1 cellular context compared by ENCODE assay signal in genomic region chr17:5705081-5705875, GRCh38.
TF ChIP-seq lines count a peak whose summit lies in the region.

No MANE protein-coding gene starts in this region.

TF ChIP-seq in GM12878, 131 proteins besides CTCF, POLR2A, EP300 and RAD21 (continued from another document):
- TF ChIP-seq, protein P1, sequence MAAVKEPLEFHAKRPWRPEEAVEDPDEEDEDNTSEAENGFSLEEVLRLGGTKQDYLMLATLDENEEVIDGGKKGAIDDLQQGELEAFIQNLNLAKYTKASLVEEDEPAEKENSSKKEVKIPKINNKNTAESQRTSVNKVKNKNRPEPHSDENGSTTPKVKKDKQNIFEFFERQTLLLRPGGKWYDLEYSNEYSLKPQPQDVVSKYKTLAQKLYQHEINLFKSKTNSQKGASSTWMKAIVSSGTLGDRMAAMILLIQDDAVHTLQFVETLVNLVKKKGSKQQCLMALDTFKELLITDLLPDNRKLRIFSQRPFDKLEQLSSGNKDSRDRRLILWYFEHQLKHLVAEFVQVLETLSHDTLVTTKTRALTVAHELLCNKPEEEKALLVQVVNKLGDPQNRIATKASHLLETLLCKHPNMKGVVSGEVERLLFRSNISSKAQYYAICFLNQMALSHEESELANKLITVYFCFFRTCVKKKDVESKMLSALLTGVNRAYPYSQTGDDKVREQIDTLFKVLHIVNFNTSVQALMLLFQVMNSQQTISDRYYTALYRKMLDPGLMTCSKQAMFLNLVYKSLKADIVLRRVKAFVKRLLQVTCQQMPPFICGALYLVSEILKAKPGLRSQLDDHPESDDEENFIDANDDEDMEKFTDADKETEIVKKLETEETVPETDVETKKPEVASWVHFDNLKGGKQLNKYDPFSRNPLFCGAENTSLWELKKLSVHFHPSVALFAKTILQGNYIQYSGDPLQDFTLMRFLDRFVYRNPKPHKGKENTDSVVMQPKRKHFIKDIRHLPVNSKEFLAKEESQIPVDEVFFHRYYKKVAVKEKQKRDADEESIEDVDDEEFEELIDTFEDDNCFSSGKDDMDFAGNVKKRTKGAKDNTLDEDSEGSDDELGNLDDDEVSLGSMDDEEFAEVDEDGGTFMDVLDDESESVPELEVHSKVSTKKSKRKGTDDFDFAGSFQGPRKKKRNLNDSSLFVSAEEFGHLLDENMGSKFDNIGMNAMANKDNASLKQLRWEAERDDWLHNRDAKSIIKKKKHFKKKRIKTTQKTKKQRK (IDR thresholded peaks at IDR 0.05; ENCODE audit: low read depth, low read length) = no peak
TF ChIP-seq in GM12878: peak in this region for 1.
